ENCODE assay signal across 16 cellular contexts in genomic region chr3:131158434-131158833, GRCh38.
"Had no signal": no experiment of that assay in that cellular context is flagged by ENCODE, and none has a peak within 500 bp of the region (broad histone marks: within the 10 kb centered on the region; RNA-seq: fewer than 3 reads in every experiment).

No MANE protein-coding gene starts in this region.

- H3K4me3 Mint-ChIP-seq: naive thymus-derived CD4-positive, alpha-beta T cell had no signal

- H3K79me2 ChIP-seq: hepatocyte had no signal

- H2AFZ ChIP-seq: hepatocyte had no signal

- H3K36me3 Mint-ChIP-seq: naive thymus-derived CD4-positive, alpha-beta T cell had no signal

- H3K9me3 Mint-ChIP-seq: naive thymus-derived CD4-positive, alpha-beta T cell had no signal

- H3K9me3 ChIP-seq: colonic mucosa, esophagus squamous epithelium, right atrium auricular region, suprapubic skin, thyroid gland had no signal

- H3K4me1 ChIP-seq: colonic mucosa, esophagus squamous epithelium, foreskin keratinocyte, right atrium auricular region, suprapubic skin, thyroid gland had no signal

- ATAC-seq: foreskin keratinocyte; left colon; naive thymus-derived CD4-positive, alpha-beta T cell had no signal

- H3K4me2 ChIP-seq: hepatocyte, smooth muscle cell had no signal

- H3K4me3 ChIP-seq: colonic mucosa, esophagus squamous epithelium, hepatocyte, right atrium auricular region, smooth muscle cell, suprapubic skin, thyroid gland had no signal

- H3K27ac ChIP-seq: colonic mucosa, esophagus squamous epithelium, foreskin keratinocyte, hepatocyte, right atrium auricular region, suprapubic skin, thyroid gland had no signal

- H3K27me3 ChIP-seq: colonic mucosa, esophagus squamous epithelium, foreskin keratinocyte, hepatocyte, right atrium auricular region, suprapubic skin, thyroid gland had no signal

- H3K36me3 ChIP-seq: colonic mucosa, esophagus squamous epithelium, right atrium auricular region, suprapubic skin, thyroid gland had no signal

- DNase-seq: cerebellar nuclear complex; colonic mucosa; dermis blood vessel endothelial cell; esophagus squamous epithelium; foreskin keratinocyte; head of caudate nucleus; left colon; mammary epithelial cell; naive thymus-derived CD4-positive, alpha-beta T cell; stimulated activated CD4-positive, alpha-beta T cell treated with anti-CD3 and anti-CD28 coated beads, Interleukin-4, amount 100 ng/mL, for 24 hours; stimulated activated naive CD4-positive, alpha-beta T cell; thyroid gland had no signal

- H3K27ac Mint-ChIP-seq: naive thymus-derived CD4-positive, alpha-beta T cell had no signal
